Comparison of ENCODE assay signal across 8 cellular contexts in the genomic region with DNA sequence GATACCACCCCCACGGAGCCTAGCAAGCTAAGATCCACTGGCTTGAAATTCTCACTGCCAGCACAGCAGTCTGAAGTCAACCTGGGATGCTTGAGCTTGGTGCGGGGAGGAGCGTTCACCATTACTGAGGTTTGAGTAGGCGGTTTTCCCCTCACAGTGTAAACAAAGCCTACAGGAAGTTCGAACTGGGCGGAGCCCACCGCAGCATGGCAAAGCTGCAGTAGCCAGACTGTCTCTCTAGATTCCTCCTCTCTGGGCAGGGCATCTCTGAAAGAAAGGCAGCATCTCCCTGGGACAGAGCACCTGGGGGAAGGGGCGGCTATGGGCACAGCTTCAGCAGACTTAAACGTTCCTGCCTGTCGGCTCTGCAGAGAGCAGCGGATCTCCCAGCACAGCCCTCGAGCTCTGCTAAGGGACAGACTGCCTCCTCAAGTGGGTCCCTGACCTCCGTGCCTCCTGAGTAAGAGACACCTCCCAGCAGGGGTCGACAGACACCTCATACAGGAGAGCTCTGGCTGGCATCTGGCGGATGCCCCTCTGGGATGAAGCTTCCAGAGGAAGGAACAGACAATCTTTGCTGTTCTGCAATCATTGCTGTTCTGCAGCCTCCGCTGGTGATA. TPM values are rescaled to one million over a fixed set of nuclear protein-coding genes. Genes with fewer than 3 reads are reported as not detected.
DNase-seq lines count a peak whose midpoint lies in the region; ATAC-seq and TF ChIP-seq lines count a peak whose summit lies in the region.
"Not testable (repeated sequence)": the region's sequence is repeated elsewhere in the genome, so short reads cannot be mapped to it uniquely, and the experiment has no call there.

No MANE protein-coding gene starts in this region.

- not testable (repeated sequence) for TF ChIP-seq CTCF in HEK293 (tag by site-specific recombination; IDR thresholded peaks at IDR 0.05); Loucy (conservative IDR thresholded peaks at IDR 0.05; ENCODE audit: low read length); psoas muscle (IDR thresholded peaks at IDR 0.05)

- not testable (repeated sequence) for H3K4me1 ChIP-seq in HEK293 (ENCODE audit: control insufficient read depth, insufficient read depth, low read length); Loucy (ENCODE audit: insufficient read depth, low read length, poor library complexity, severe bottlenecking); psoas muscle
- H3K4me1 ChIP-seq in effector memory CD4-positive, alpha-beta T cell (ENCODE audit: control insufficient read depth, insufficient read depth, low read length, poor library complexity, severe bottlenecking) = peaks cover 17% of the 10 kb centered on the region

- WGBS in psoas muscle, 3 donors = 51 to 62% (median 61%) methylated on average over 16 of the region's 16 CpGs

- H3K27ac ChIP-seq in HEK293 (ENCODE audit: extremely low read depth, low read depth, low read length); psoas muscle: not testable (repeated sequence)
- H3K27ac ChIP-seq in effector memory CD4-positive, alpha-beta T cell (ENCODE audit: insufficient read depth, low read length, poor library complexity, severe bottlenecking) = peak overlapping the region; percentile 12

- H3K9ac ChIP-seq in Loucy (ENCODE audit: low read depth, low read length, poor library complexity, severe bottlenecking) = not testable (repeated sequence)

- peak overlapping the region; percentile 87 for H2AFZ ChIP-seq in Loucy (ENCODE audit: low read length)

- DNase-seq in SW480 (ENCODE audit: low spot score) = peak; percentile 44
- peak; percentile 49 for DNase-seq in activated T-cell treated with anti-CD3 and anti-CD28 coated beads for 1 hour (ENCODE audit: low read depth)
- DNase-seq in effector memory CD4-positive, alpha-beta T cell = peak; percentile 24 to 47 (median 47)
- DNase-seq in psoas muscle = peak; percentile 18 to 51
- DNase-seq in stimulated activated naive CD4-positive, alpha-beta T cell treated with Interleukin-2 at 50 U/mL for 16 hours (lab: John Stamatoyannopoulos, UW) = peak; percentile 48

- H3K4me2 ChIP-seq in Loucy (ENCODE audit: low read depth, low read length, poor library complexity, severe bottlenecking) = not testable (repeated sequence)

- H3K9me2 ChIP-seq in Loucy (replicated peaks; ENCODE audit: low read depth, low read length) = not testable (repeated sequence)

- H4K20me1 ChIP-seq in Loucy (ENCODE audit: insufficient read depth, low read length, poor library complexity, severe bottlenecking) = not testable (repeated sequence)

- not testable (repeated sequence) for H3F3A ChIP-seq in Loucy (ENCODE audit: low read depth)

- H3K36me3 ChIP-seq in HEK293 (ENCODE audit: control insufficient read depth in 2 of 2, insufficient read depth in 1 of 2, low read length in 2 of 2); Loucy (ENCODE audit: insufficient read depth, low read length); effector memory CD4-positive, alpha-beta T cell (ENCODE audit: control insufficient read depth, insufficient read depth, low read length); psoas muscle (ENCODE audit: insufficient read depth in 1 of 2, low read depth in 1 of 2): not testable (repeated sequence)

- not testable (repeated sequence) for H3K79me2 ChIP-seq in Loucy (ENCODE audit: insufficient read depth, low read length)

- H3K9me3 ChIP-seq in HEK293 (ENCODE audit: control insufficient read depth, insufficient read depth, low read depth, low read length); Loucy (ENCODE audit: insufficient read depth, low read depth, low read length); effector memory CD4-positive, alpha-beta T cell (ENCODE audit: control insufficient read depth, low read length); psoas muscle: not testable (repeated sequence)

- not testable (repeated sequence) for H3K4me3 ChIP-seq in HEK293 (ENCODE audit: low read depth, low read length); Loucy (ENCODE audit: low read length, poor library complexity, severe bottlenecking); effector memory CD4-positive, alpha-beta T cell (ENCODE audit: insufficient read depth, low read depth, low read length, poor library complexity, severe bottlenecking); psoas muscle

- POLR2A ChIA-PET in HEK293 (lab: Yijun Ruan, JAX) = interaction anchor here (1.2 kb wide), 1 partner anchor 35 kb away, joined by 5 read pairs; a partner anchor contains a TSS

- H3K27me3 ChIP-seq in Loucy (ENCODE audit: insufficient read depth, low read length, poor library complexity, severe bottlenecking); effector memory CD4-positive, alpha-beta T cell (replicated peaks; ENCODE audit: control insufficient read depth, insufficient read depth, low read length, poor library complexity, severe bottlenecking); psoas muscle (ENCODE audit: insufficient read depth in 3 of 3, low read length in 2 of 3): not testable (repeated sequence)

- peak; percentile 87 for ATAC-seq in GM18498 (IDR thresholded peaks at IDR 0.05; ENCODE audit: unreplicated experiment)
- ATAC-seq in psoas muscle = not testable (repeated sequence)

- intact Hi-C loops in psoas muscle (cut with DNase I) = not testable (repeated sequence)

- CTCF ChIA-PET in HEK293 (lab: Yijun Ruan, JAX) = interaction anchor here (0.6 kb wide), 2 partner anchors 81 to 675 kb away, joined by 3 read pairs; no protein-coding TSS in a partner anchor

TF ChIP-seq in HEK293, 187 proteins besides CTCF, POLR2A, EP300 and RAD21:
- peak; percentile 39 for TF ChIP-seq ZFHX2 (tag by site-specific recombination; conservative IDR thresholded peaks at IDR 0.05)

RNA-seq across cellular contexts. Expression of a gene that starts 34.6 kb away (rescaled TPM):
- total RNA-seq in psoas muscle = 1 to 10 TPM; 2.5 to 4.3 (median 4.2) TPM
- 1 to 10 TPM; 1.8 to 3.0 (median 2.3) TPM for polyA plus RNA-seq in psoas muscle
